In genomic region chr4:40325406-40326019, GRCh38 we compare ENCODE assay signal across 8 cellular contexts. TPM values are rescaled to one million over a fixed set of nuclear protein-coding genes. Genes with fewer than 3 reads are reported as not detected.
DNase-seq lines count a peak whose midpoint lies in the region; TF ChIP-seq lines count a peak whose summit lies in the region.

No MANE protein-coding gene starts in this region.

- H2AFZ ChIP-seq in MM.1S (ENCODE audit: low read length) (no peak overlapping the region), hepatocyte (no peak overlapping the region)

- CTCF ChIA-PET in HEK293 (lab: Yijun Ruan, JAX) = interaction anchor here (0.6 to 1.9 kb wide), 23 partner anchors 8 to 1532 kb away, joined by 3 to 12 read pairs (median 4); partner anchors contain the start of gene CHRNA9

- H4K20me1 ChIP-seq in MM.1S (ENCODE audit: insufficient read depth, low read length) (no peaks in the 10 kb centered on the region), hepatocyte (ENCODE audit: insufficient read depth, poor library complexity, severe bottlenecking) (no peaks in the 10 kb centered on the region)

- DNase-seq in activated CD8-positive, alpha-beta memory T cell treated with anti-CD3 and anti-CD28 coated beads for 4 hours (ENCODE audit: low read depth in 2 of 2) = peak; percentile 15 to 59
- DNase-seq in activated CD8-positive, alpha-beta memory T cell treated with anti-CD3 and anti-CD28 coated beads, Interleukin-2, amount 50 U/mL, for 48 hours = no peak
- peak; percentile 82 for DNase-seq in MM.1S
- no peak for DNase-seq in SK-N-MC (ENCODE audit: low read depth, low spot score)
- peak; percentile 21 for DNase-seq in amniotic stem cell (lab: John Stamatoyannopoulos, UW)
- DNase-seq in hepatocyte (ENCODE audit: low spot score) = peak; percentile 87
- DNase-seq in stimulated activated CD4-positive, alpha-beta T cell treated with anti-CD3 and anti-CD28 coated beads, Interleukin-4, amount 100 ng/mL, for 1 hour = peak; percentile 41

- H3K4me2 ChIP-seq in MM.1S (ENCODE audit: low read depth, low read length) = no peak overlapping the region
- no peak overlapping the region for H3K4me2 ChIP-seq in hepatocyte

- H3K9me2 ChIP-seq in MM.1S (replicated peaks; ENCODE audit: insufficient read depth, low read length) (no peaks in the 10 kb centered on the region), hepatocyte (replicated peaks; ENCODE audit: insufficient read depth) (no peaks in the 10 kb centered on the region)

- no peaks in the 10 kb centered on the region for H3F3A ChIP-seq in MM.1S (ENCODE audit: insufficient read depth, low read length)

- no peak; the same call in none of the 2 replicates for TF ChIP-seq CTCF in HEK293 (tag by site-specific recombination; IDR thresholded peaks at IDR 0.05)
- peak; percentile 90 for TF ChIP-seq CTCF in MM.1S (IDR thresholded peaks at IDR 0.05; ENCODE audit: low read length)
- TF ChIP-seq CTCF in hepatocyte (IDR thresholded peaks at IDR 0.05; ENCODE audit: poor library complexity) = peak; percentile 89

- H3K36me3 ChIP-seq in HEK293 (ENCODE audit: control insufficient read depth in 2 of 2, insufficient read depth in 1 of 2, low read length in 2 of 2) = no peaks in the 10 kb centered on the region
- no peaks in the 10 kb centered on the region for H3K36me3 ChIP-seq in MM.1S (replicated peaks; ENCODE audit: insufficient read depth, low read length)
- no peaks in the 10 kb centered on the region for H3K36me3 ChIP-seq in SK-N-MC (ENCODE audit: insufficient read depth, low read length)
- H3K36me3 ChIP-seq in hepatocyte (replicated peaks; ENCODE audit: insufficient read depth, low read depth) = no peaks in the 10 kb centered on the region

- H3K9ac ChIP-seq in MM.1S (ENCODE audit: low read length) = no peak overlapping the region
- peak overlapping the region; percentile 35 for H3K9ac ChIP-seq in SK-N-MC (ENCODE audit: insufficient read length)

- H3K9me3 ChIP-seq in HEK293 (ENCODE audit: control insufficient read depth, insufficient read depth, low read depth, low read length) (no peaks in the 10 kb centered on the region), MM.1S (replicated peaks; ENCODE audit: insufficient read depth, low read length) (no peaks in the 10 kb centered on the region), SK-N-MC (ENCODE audit: low read depth, low read length) (no peaks in the 10 kb centered on the region), hepatocyte (ENCODE audit: low read depth) (no peaks in the 10 kb centered on the region)

- H3K27me3 ChIP-seq in MM.1S (replicated peaks; ENCODE audit: insufficient read depth, low read length) (no peaks in the 10 kb centered on the region), hepatocyte (no peaks in the 10 kb centered on the region)

- H3K4me3 ChIP-seq in HEK293 (ENCODE audit: low read depth, low read length) (no peak overlapping the region), MM.1S (ENCODE audit: low read length) (no peak overlapping the region), SK-N-MC (no peak overlapping the region), hepatocyte (no peak overlapping the region)

- 0 out of 2 replicates have a peak, but pooled peaks cover 3% of the 10 kb centered on the region for H3K4me1 ChIP-seq in HEK293 (ENCODE audit: control insufficient read depth, insufficient read depth, low read length)
- peaks cover 4% of the 10 kb centered on the region; the same call in 1 of the 2 replicates for H3K4me1 ChIP-seq in MM.1S (ENCODE audit: low read length)
- H3K4me1 ChIP-seq in hepatocyte (ENCODE audit: insufficient read depth) = peaks cover 21% of the 10 kb centered on the region

- 8% methylated on average over 2 of the region's 2 CpGs for WGBS in hepatocyte (ENCODE audit: low lambda C conversion rate, missing lambda C conversion rate)

- no peaks in the 10 kb centered on the region for H3K79me2 ChIP-seq in MM.1S (ENCODE audit: low read length)
- no peaks in the 10 kb centered on the region for H3K79me2 ChIP-seq in hepatocyte

- POLR2A ChIA-PET in HEK293 (lab: Yijun Ruan, JAX) = interaction anchor here (0.7 kb wide), 1 partner anchor 9 kb away, joined by 3 read pairs; no protein-coding TSS in a partner anchor

- H3K27ac ChIP-seq in HEK293 (ENCODE audit: extremely low read depth, low read depth, low read length) (no peak overlapping the region), MM.1S (ENCODE audit: low read length) (no peak overlapping the region), SK-N-MC (peak overlapping the region; percentile 43), hepatocyte (no peak overlapping the region)

TF ChIP-seq in HEK293, 187 proteins besides CTCF, POLR2A, EP300 and RAD21:
- TF ChIP-seq ZNF2 (tag by site-specific recombination; IDR thresholded peaks at IDR 0.05) = peak; percentile 99
- no peak for TF ChIP-seq ZNF529 (tag by site-specific recombination; IDR thresholded peaks at IDR 0.05; ENCODE audit: insufficient replicate concordance)
- peak; percentile 58; the same call in 1 of the 2 replicates for TF ChIP-seq ZNF660 (tag by site-specific recombination; IDR thresholded peaks at IDR 0.05)
- peak; percentile 73 for TF ChIP-seq ATF2 (tag by site-specific recombination; IDR thresholded peaks at IDR 0.05; ENCODE audit: low read depth)
- TF ChIP-seq GLIS2 (tag by site-specific recombination; IDR thresholded peaks at IDR 0.05) = no peak
- no peak for TF ChIP-seq HOXD13 (CRISPR knock-in tag; IDR thresholded peaks at IDR 0.05; ENCODE audit: borderline replicate concordance)
- 0 out of 2 replicates have a peak, but pooled peaks have one; percentile 18 for TF ChIP-seq ZSCAN30 (tag by site-specific recombination; IDR thresholded peaks at IDR 0.05)
- TF ChIP-seq ZNF654 (tag by site-specific recombination; IDR thresholded peaks at IDR 0.05; ENCODE audit: low read depth) = peak; percentile 61
- no peak for TF ChIP-seq YY2 (tag by site-specific recombination; IDR thresholded peaks at IDR 0.05)
- TF ChIP-seq ZNF629 (tag by site-specific recombination; IDR thresholded peaks at IDR 0.05) = peak; percentile 49
- TF ChIP-seq ZNF549 (tag by site-specific recombination; IDR thresholded peaks at IDR 0.05) = no peak

RNA-seq across cellular contexts. Expression of gene CHRNA9, which starts 9.6 kb away (rescaled TPM):
- total RNA-seq in hepatocyte = 0.50 and 1.5 TPM in 2 replicates
- polyA plus RNA-seq in hepatocyte = 1.6 TPM in 1 of 2 replicates, not detected in the other

Comparison
In these comparisons a context has a peak if more than half of its experiments do, and no peak if none do; other contexts are left out.
1. DNase-seq: peak in activated CD8-positive, alpha-beta memory T cell treated with anti-CD3 and anti-CD28 coated beads for 4 hours (2 of 2), MM.1S (single experiment), amniotic stem cell (single experiment), hepatocyte (single experiment) and stimulated activated CD4-positive, alpha-beta T cell treated with anti-CD3 and anti-CD28 coated beads, Interleukin-4, amount 100 ng/mL, for 1 hour (single experiment); none in activated CD8-positive, alpha-beta memory T cell treated with anti-CD3 and anti-CD28 coated beads, Interleukin-2, amount 50 U/mL, for 48 hours (single experiment) and SK-N-MC (single experiment).